1 cellular context compared by ENCODE assay signal in genomic region chr14:105485720-105486332, GRCh38.
TF ChIP-seq lines count a peak whose summit lies in the region.

No MANE protein-coding gene starts in this region.

TF ChIP-seq in HepG2, 621 proteins besides CTCF, POLR2A, EP300 and RAD21 (continued from another document and continues in another):
- TF ChIP-seq ZBTB34 (CRISPR knock-in tag; IDR thresholded peaks at IDR 0.05) (peak; percentile 50; the same call in 1 of the 2 replicates), ZBTB49 (CRISPR knock-in tag; IDR thresholded peaks at IDR 0.05; ENCODE audit: borderline replicate concordance) (no peak), GATAD1 (CRISPR knock-in tag; IDR thresholded peaks at IDR 0.05) (peak; percentile 47), ARNT2 (CRISPR knock-in tag; IDR thresholded peaks at IDR 0.05; ENCODE audit: low read depth) (no peak), FOXJ3 (CRISPR knock-in tag; IDR thresholded peaks at IDR 0.05; ENCODE audit: borderline replicate concordance) (no peak), GPN1 (CRISPR knock-in tag; IDR thresholded peaks at IDR 0.05; ENCODE audit: borderline replicate concordance) (no peak), YY1 (IDR thresholded peaks at IDR 0.05; ENCODE audit: insufficient read depth, insufficient replicate concordance, low read depth, low read length) (peak; percentile 84), ZNF749 (CRISPR knock-in tag; IDR thresholded peaks at IDR 0.05; ENCODE audit: borderline replicate concordance) (no peak), CBFB (CRISPR knock-in tag; IDR thresholded peaks at IDR 0.05) (no peak), HMG20A (CRISPR knock-in tag; IDR thresholded peaks at IDR 0.05; ENCODE audit: borderline replicate concordance) (0 out of 2 replicates have a peak, but pooled peaks have one; percentile 17), DBP (CRISPR knock-in tag; IDR thresholded peaks at IDR 0.05; ENCODE audit: not compliant biosample characterization) (no peak), ZNF367 (CRISPR knock-in tag; IDR thresholded peaks at IDR 0.05; ENCODE audit: borderline replicate concordance) (no peak), MXD3 (CRISPR knock-in tag; IDR thresholded peaks at IDR 0.05) (no peak), NCOA1 (CRISPR knock-in tag; IDR thresholded peaks at IDR 0.05) (no peak), ZNF3 (CRISPR knock-in tag; IDR thresholded peaks at IDR 0.05) (no peak), ZNF772 (CRISPR knock-in tag; IDR thresholded peaks at IDR 0.05) (no peak), ZNF740 (CRISPR knock-in tag; IDR thresholded peaks at IDR 0.05) (no peak), HIVEP1 (CRISPR knock-in tag; IDR thresholded peaks at IDR 0.05) (peak; percentile 28; the same call in 1 of the 2 replicates), ZNF143 (CRISPR knock-in tag; IDR thresholded peaks at IDR 0.05) (no peak), CEBPB (IDR thresholded peaks at IDR 0.05; ENCODE audit: borderline replicate concordance, low read depth, low read length) (no peak), ZFP1 (CRISPR knock-in tag; IDR thresholded peaks at IDR 0.05) (no peak), ZNF121 (CRISPR knock-in tag; IDR thresholded peaks at IDR 0.05) (no peak), HMG20B (CRISPR knock-in tag; conservative IDR thresholded peaks at IDR 0.05) (0 out of 2 replicates have a peak, but pooled peaks have one; percentile 37), HNRNPK (IDR thresholded peaks at IDR 0.05; ENCODE audit: low read depth, low read length, poor library complexity, severe bottlenecking) (peak; percentile 11), RXRA (CRISPR knock-in tag; IDR thresholded peaks at IDR 0.05) (0 out of 2 replicates have a peak, but pooled peaks have one; percentile 43), RCOR2 (CRISPR knock-in tag; IDR thresholded peaks at IDR 0.05) (no peak), JUN (CRISPR knock-in tag; IDR thresholded peaks at IDR 0.05) (no peak), ZNF205 (CRISPR knock-in tag; IDR thresholded peaks at IDR 0.05) (0 out of 2 replicates have a peak, but pooled peaks have one; percentile 28), MEIS2 (CRISPR knock-in tag; IDR thresholded peaks at IDR 0.05) (no peak; the same call in 1 of the 2 replicates), ZNF513 (CRISPR knock-in tag; conservative IDR thresholded peaks at IDR 0.05) (no peak), NFYB (CRISPR knock-in tag; IDR thresholded peaks at IDR 0.05) (no peak), ZSCAN31 (CRISPR knock-in tag; IDR thresholded peaks at IDR 0.05; ENCODE audit: low read depth) (no peak), DPF2 (CRISPR knock-in tag; IDR thresholded peaks at IDR 0.05; ENCODE audit: borderline replicate concordance, low read depth) (no peak), ZSCAN29 (CRISPR knock-in tag; conservative IDR thresholded peaks at IDR 0.05) (no peak), ARNTL (CRISPR knock-in tag; IDR thresholded peaks at IDR 0.05) (no peak), ZKSCAN5 (CRISPR knock-in tag; IDR thresholded peaks at IDR 0.05) (no peak), ZBTB38 (CRISPR knock-in tag; IDR thresholded peaks at IDR 0.05) (no peak), TP53 (CRISPR knock-in tag; conservative IDR thresholded peaks at IDR 0.05) (no peak), SMARCE1 (IDR thresholded peaks at IDR 0.05; ENCODE audit: borderline replicate concordance) (no peak), ZNF766 (CRISPR knock-in tag; IDR thresholded peaks at IDR 0.05; ENCODE audit: borderline replicate concordance) (no peak), ZNF816 (CRISPR knock-in tag; IDR thresholded peaks at IDR 0.05; ENCODE audit: borderline replicate concordance) (no peak), ZBTB2 (CRISPR knock-in tag; IDR thresholded peaks at IDR 0.05; ENCODE audit: low read depth) (0 out of 2 replicates have a peak, but pooled peaks have one; percentile 36), RNF2 (conservative IDR thresholded peaks at IDR 0.05; ENCODE audit: low read depth) (0 out of 2 replicates have a peak, but pooled peaks have one; percentile 54), PLRG1 (conservative IDR thresholded peaks at IDR 0.05) (no peak), EED (CRISPR knock-in tag; IDR thresholded peaks at IDR 0.05) (no peak), ZBTB42 (CRISPR knock-in tag; IDR thresholded peaks at IDR 0.05) (no peak), CBX2 (IDR thresholded peaks at IDR 0.05; ENCODE audit: low read depth, low read length) (no peak), CBX2 (CRISPR knock-in tag; IDR thresholded peaks at IDR 0.05; ENCODE audit: low read depth) (no peak), ZNF17 (CRISPR knock-in tag; IDR thresholded peaks at IDR 0.05) (no peak), CREM (IDR thresholded peaks at IDR 0.05) (no peak), CREM (CRISPR knock-in tag; IDR thresholded peaks at IDR 0.05) (no peak), ZNF510 (CRISPR knock-in tag; IDR thresholded peaks at IDR 0.05; ENCODE audit: low read depth) (no peak), SCMH1 (CRISPR knock-in tag; IDR thresholded peaks at IDR 0.05; ENCODE audit: borderline replicate concordance) (no peak), ZBTB46 (CRISPR knock-in tag; IDR thresholded peaks at IDR 0.05; ENCODE audit: borderline replicate concordance) (no peak), DZIP1 (CRISPR knock-in tag; IDR thresholded peaks at IDR 0.05) (no peak), HOXA5 (CRISPR knock-in tag; IDR thresholded peaks at IDR 0.05) (no peak), ZNF761 (CRISPR knock-in tag; conservative IDR thresholded peaks at IDR 0.05) (no peak), RFX5 (IDR thresholded peaks at IDR 0.05; ENCODE audit: low read depth, low read length) (no peak), ZNF337 (CRISPR knock-in tag; IDR thresholded peaks at IDR 0.05; ENCODE audit: borderline replicate concordance, low read depth) (no peak), SRY (CRISPR knock-in tag; IDR thresholded peaks at IDR 0.05) (0 out of 2 replicates have a peak, but pooled peaks have one; percentile 27), CAMTA2 (CRISPR knock-in tag; IDR thresholded peaks at IDR 0.05; ENCODE audit: borderline replicate concordance) (no peak), FOXA1 (IDR thresholded peaks at IDR 0.05) (no peak), FOXA1 (CRISPR knock-in tag; IDR thresholded peaks at IDR 0.05) (peak; percentile 11; the same call in 1 of the 2 replicates), ZNF720 (CRISPR knock-in tag; IDR thresholded peaks at IDR 0.05) (no peak), NPAS2 (CRISPR knock-in tag; IDR thresholded peaks at IDR 0.05; ENCODE audit: borderline replicate concordance) (no peak), TRIM24 (CRISPR knock-in tag; IDR thresholded peaks at IDR 0.05) (no peak), MATR3 (CRISPR knock-in tag; IDR thresholded peaks at IDR 0.05) (no peak), ZNF652 (CRISPR knock-in tag; IDR thresholded peaks at IDR 0.05; ENCODE audit: borderline replicate concordance, low read depth) (no peak)
